15 cellular contexts compared by ENCODE assay signal in genomic region chr3:109678600-109678999, GRCh38.
DNase-seq lines count a peak whose midpoint lies in the region; ATAC-seq and TF ChIP-seq lines count a peak whose summit lies in the region.
"Had no signal": no experiment of that assay in that cellular context is flagged by ENCODE, and none has a peak within 500 bp of the region (broad histone marks: within the 10 kb centered on the region; RNA-seq: fewer than 3 reads in every experiment).

No MANE protein-coding gene starts in this region.

- H3K4me3 Mint-ChIP-seq in activated CD8-positive, alpha-beta memory T cell treated with anti-CD3 and anti-CD28 coated beads, Interleukin-2, amount 10 ng/mL, durations not matched to agents 7 days and 5 days: no peak overlapping the region
- H3K4me3 Mint-ChIP-seq: CD4-positive, alpha-beta memory T cell; H9; HFFc6 had no signal

- intact Hi-C loops in body of pancreas (cut with DNase I): no loop called here

- TF ChIP-seq CTCF in body of pancreas (IDR thresholded peaks at IDR 0.05) (no peak), osteoblast (IDR thresholded peaks at IDR 0.05; ENCODE audit: extremely low read depth, low read depth, low read length) (no peak), SK-N-SH (IDR thresholded peaks at IDR 0.05) (no peak)

- peak; percentile 0 for DNase-seq in DMS53 treated with DMSO at 0.1 percent for 48 hours (lab: John Stamatoyannopoulos, UW; ENCODE audit: unreplicated experiment)
- peak; percentile 25 to 59 (median 54) for DNase-seq in body of pancreas
- DNase-seq in mucosa of gallbladder (ENCODE audit: low spot score): peak; percentile 33
- no peak for DNase-seq in activated CD8-positive, alpha-beta memory T cell treated with anti-CD3 and anti-CD28 coated beads, Interleukin-2, amount 10 ng/mL, durations not matched to agents 7 days and 5 days
- no peak for DNase-seq in activated CD4-positive, alpha-beta T cell treated with anti-CD3 and anti-CD28 coated beads, Interleukin-2, amount 50 U/mL, for 1 hour
- DNase-seq in osteoblast (ENCODE audit: insufficient read length, low spot score, missing footprints): no peak
- no peak for DNase-seq in SK-N-SH
- DNase-seq: C1 segment of cervical spinal cord; CD4-positive, alpha-beta memory T cell; COR-L47; DMS153; DMS79 treated with DMSO at 0.1 percent for 48 hours; GM23248; H9; HFFc6 had no signal

- H3K9ac ChIP-seq in SK-N-SH: no peak overlapping the region
- H3K9ac ChIP-seq: GM23248 had no signal

- H3K9me2 ChIP-seq in SK-N-SH: no peaks in the 10 kb centered on the region

- no peaks in the 10 kb centered on the region for H3K36me3 Mint-ChIP-seq in activated CD8-positive, alpha-beta memory T cell treated with anti-CD3 and anti-CD28 coated beads, Interleukin-2, amount 10 ng/mL, durations not matched to agents 7 days and 5 days
- H3K36me3 Mint-ChIP-seq: CD4-positive, alpha-beta memory T cell had no signal

- no peaks in the 10 kb centered on the region for H3F3A ChIP-seq in SK-N-SH (replicated peaks; ENCODE audit: insufficient read depth)

- no peaks in the 10 kb centered on the region for H4K20me1 ChIP-seq in osteoblast (ENCODE audit: insufficient read depth, low read length)
- H4K20me1 ChIP-seq in SK-N-SH (ENCODE audit: insufficient read depth): no peaks in the 10 kb centered on the region

- H3K27me3 ChIP-seq in body of pancreas (no peaks in the 10 kb centered on the region), osteoblast (ENCODE audit: insufficient read depth, low read length) (no peaks in the 10 kb centered on the region), SK-N-SH (ENCODE audit: insufficient read depth) (no peaks in the 10 kb centered on the region)

- H3K4me2 ChIP-seq in osteoblast (ENCODE audit: insufficient read depth, low read length) (no peak overlapping the region), SK-N-SH (no peak overlapping the region)

- H3K27me3 Mint-ChIP-seq in activated CD8-positive, alpha-beta memory T cell treated with anti-CD3 and anti-CD28 coated beads, Interleukin-2, amount 10 ng/mL, durations not matched to agents 7 days and 5 days: no peaks in the 10 kb centered on the region
- H3K27me3 Mint-ChIP-seq: CD4-positive, alpha-beta memory T cell had no signal

- H2AFZ ChIP-seq in osteoblast (ENCODE audit: low read length): no peak overlapping the region
- no peak overlapping the region for H2AFZ ChIP-seq in SK-N-SH (ENCODE audit: low read depth)
- H2AFZ ChIP-seq: GM23248 had no signal

- H3K4me3 ChIP-seq in body of pancreas (no peak overlapping the region), osteoblast (ENCODE audit: insufficient read depth, low read length) (no peak overlapping the region), SK-N-SH (ENCODE audit: low read depth in 2 of 2, low read length in 1 of 2) (no peak overlapping the region)
- H3K4me3 ChIP-seq: GM23248 had no signal

- peaks cover 14% of the 10 kb centered on the region for H3K4me1 ChIP-seq in body of pancreas
- H3K4me1 ChIP-seq in osteoblast (ENCODE audit: insufficient read depth, low read length): peaks cover 1% of the 10 kb centered on the region
- H3K4me1 ChIP-seq in SK-N-SH (ENCODE audit: control insufficient read depth in 1 of 2, insufficient read depth in 2 of 2, low read depth in 1 of 2, low read length in 1 of 2): no peaks in the 10 kb centered on the region; a peak in 1 of 4 replicates

- H3K36me3 ChIP-seq in body of pancreas (replicated peaks in 1 of 2; ENCODE audit: insufficient read depth in 1 of 2, low read depth in 2 of 2) (no peaks in the 10 kb centered on the region), osteoblast (ENCODE audit: insufficient read depth, low read length) (no peaks in the 10 kb centered on the region), SK-N-SH (replicated peaks in 1 of 2; ENCODE audit: control insufficient read depth in 1 of 2, insufficient read depth in 2 of 2, low read length in 1 of 2) (no peaks in the 10 kb centered on the region)

- POLR2A ChIA-PET in SK-N-SH (lab: Yijun Ruan, JAX): no interaction called here

- TF ChIP-seq RAD21 in SK-N-SH (IDR thresholded peaks at IDR 0.05; ENCODE audit: low read length): no peak

- peak; percentile 91 for ATAC-seq in body of pancreas
- ATAC-seq in activated CD8-positive, alpha-beta memory T cell treated with anti-CD3 and anti-CD28 coated beads, Interleukin-2, amount 10 ng/mL, durations not matched to agents 7 days and 5 days: no peak

- H3K9me3 Mint-ChIP-seq in activated CD8-positive, alpha-beta memory T cell treated with anti-CD3 and anti-CD28 coated beads, Interleukin-2, amount 10 ng/mL, durations not matched to agents 7 days and 5 days (ENCODE audit: low read depth): no peaks in the 10 kb centered on the region
- H3K9me3 Mint-ChIP-seq: CD4-positive, alpha-beta memory T cell; H9; HFFc6 had no signal

- TF ChIP-seq POLR2A in body of pancreas (IDR thresholded peaks at IDR 0.05): no peak

- H3K27ac Mint-ChIP-seq in activated CD8-positive, alpha-beta memory T cell treated with anti-CD3 and anti-CD28 coated beads, Interleukin-2, amount 10 ng/mL, durations not matched to agents 7 days and 5 days: no peak overlapping the region
- H3K27ac Mint-ChIP-seq: CD4-positive, alpha-beta memory T cell; H9; HFFc6 had no signal

- H3K79me2 ChIP-seq in osteoblast (ENCODE audit: insufficient read depth, low read length) (no peaks in the 10 kb centered on the region), SK-N-SH (ENCODE audit: insufficient read depth) (no peaks in the 10 kb centered on the region)

- CTCF ChIA-PET in activated CD8-positive, alpha-beta memory T cell treated with anti-CD3 and anti-CD28 coated beads, Interleukin-2, amount 10 ng/mL, durations not matched to agents 7 days and 5 days (lab: Charles Lee): no interaction called here
- CTCF ChIA-PET in SK-N-SH (lab: Yijun Ruan, JAX): no interaction called here

- TF ChIP-seq EP300 in SK-N-SH (IDR thresholded peaks at IDR 0.05; ENCODE audit: borderline replicate concordance in 1 of 2, low read depth in 1 of 2, low read length in 1 of 2): no peak

- no peaks in the 10 kb centered on the region for H3K9me3 ChIP-seq in body of pancreas
- H3K9me3 ChIP-seq in osteoblast (ENCODE audit: low read depth, low read length): no peaks in the 10 kb centered on the region
- H3K9me3 ChIP-seq in SK-N-SH: no peaks in the 10 kb centered on the region

- peak overlapping the region in 1 of 4 donors; percentile 17 for H3K27ac ChIP-seq in body of pancreas
- H3K27ac ChIP-seq in osteoblast (ENCODE audit: low read depth, low read length): no peak overlapping the region
- no peak overlapping the region for H3K27ac ChIP-seq in SK-N-SH (ENCODE audit: low read depth in 2 of 2, low read length in 1 of 2)
- H3K27ac ChIP-seq: GM23248 had no signal

- no peaks in the 10 kb centered on the region for H3K4me1 Mint-ChIP-seq in activated CD8-positive, alpha-beta memory T cell treated with anti-CD3 and anti-CD28 coated beads, Interleukin-2, amount 10 ng/mL, durations not matched to agents 7 days and 5 days
- H3K4me1 Mint-ChIP-seq: H9 had no signal

TF ChIP-seq in SK-N-SH, 30 proteins besides CTCF, POLR2A, EP300 and RAD21:
- TF ChIP-seq SMC3 (IDR thresholded peaks at IDR 0.05; ENCODE audit: low read depth, low read length) (no peak), FOXJ3 (CRISPR knock-in tag; IDR thresholded peaks at IDR 0.05) (no peak), TAF1 (IDR thresholded peaks at IDR 0.05; ENCODE audit: borderline replicate concordance, low read depth, low read length) (no peak), NRF1 (IDR thresholded peaks at IDR 0.05; ENCODE audit: low read depth, low read length) (no peak), RFX5 (IDR thresholded peaks at IDR 0.05; ENCODE audit: low read length) (no peak), GABPA (IDR thresholded peaks at IDR 0.05; ENCODE audit: low read depth) (no peak), NFIC (IDR thresholded peaks at IDR 0.05; ENCODE audit: borderline replicate concordance) (no peak), ELF1 (IDR thresholded peaks at IDR 0.05) (no peak), YY1 (IDR thresholded peaks at IDR 0.05; ENCODE audit: low read depth) (no peak), SIN3A (IDR thresholded peaks at IDR 0.05; ENCODE audit: borderline replicate concordance, low read depth, low read length) (no peak), ZBTB33 (IDR thresholded peaks at IDR 0.05; ENCODE audit: borderline replicate concordance, low read depth) (no peak)
- TF ChIP-seq, protein P1, sequence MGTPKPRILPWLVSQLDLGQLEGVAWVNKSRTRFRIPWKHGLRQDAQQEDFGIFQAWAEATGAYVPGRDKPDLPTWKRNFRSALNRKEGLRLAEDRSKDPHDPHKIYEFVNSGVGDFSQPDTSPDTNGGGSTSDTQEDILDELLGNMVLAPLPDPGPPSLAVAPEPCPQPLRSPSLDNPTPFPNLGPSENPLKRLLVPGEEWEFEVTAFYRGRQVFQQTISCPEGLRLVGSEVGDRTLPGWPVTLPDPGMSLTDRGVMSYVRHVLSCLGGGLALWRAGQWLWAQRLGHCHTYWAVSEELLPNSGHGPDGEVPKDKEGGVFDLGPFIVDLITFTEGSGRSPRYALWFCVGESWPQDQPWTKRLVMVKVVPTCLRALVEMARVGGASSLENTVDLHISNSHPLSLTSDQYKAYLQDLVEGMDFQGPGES (IDR thresholded peaks at IDR 0.05; ENCODE audit: low read depth, low read length): no peak
TF ChIP-seq in SK-N-SH: peak in this region for 0.

Comparison
In these comparisons a context has a peak if more than half of its experiments do, and no peak if none do; other contexts are left out.
1. DNase-seq: peak in DMS53 treated with DMSO at 0.1 percent for 48 hours (single experiment), body of pancreas (4 of 4) and mucosa of gallbladder (single experiment); none in activated CD8-positive, alpha-beta memory T cell treated with anti-CD3 and anti-CD28 coated beads, Interleukin-2, amount 10 ng/mL, durations not matched to agents 7 days and 5 days (single experiment), activated CD4-positive, alpha-beta T cell treated with anti-CD3 and anti-CD28 coated beads, Interleukin-2, amount 50 U/mL, for 1 hour (single experiment), osteoblast (single experiment) and SK-N-SH (single experiment).